ENCODE assay signal across 9 cellular contexts in genomic region chr6:25173951-25174474, GRCh38.
A peak's percentile ranks its signal among the peaks of the same experiment; 100 is the strongest.
DNase-seq lines count a peak whose midpoint lies in the region; ATAC-seq and TF ChIP-seq lines count a peak whose summit lies in the region.
"Had no signal": no experiment of that assay in that cellular context is flagged by ENCODE, and none has a peak within 500 bp of the region (broad histone marks: within the 10 kb centered on the region; RNA-seq: fewer than 3 reads in every experiment).

No MANE protein-coding gene starts in this region.

- no peak overlapping the region for H3K4me3 ChIP-seq in stomach

- intact Hi-C loops in stomach (cut with DNase I; ENCODE audit: low total_unique reads), result no loop called here

- no peak for TF ChIP-seq CTCF in stomach (IDR thresholded peaks at IDR 0.05)

- no peaks in the 10 kb centered on the region for H3K36me3 Mint-ChIP-seq in T-helper 17 cell (ENCODE audit: low read depth)

- peak; percentile 41 for DNase-seq in NCI-H2029 (lab: John Stamatoyannopoulos, UW)
- DNase-seq in NCI-H2029 treated with DMSO at 0.1 percent for 48 hours (lab: John Stamatoyannopoulos, UW), result no peak
- peak; percentile 52 for DNase-seq in SHP77 treated with DMSO at 0.1 percent for 48 hours (lab: John Stamatoyannopoulos, UW)
- peak; percentile 97 for DNase-seq in fibroblast of peridontal ligament (ENCODE audit: extremely low read depth)
- no peak for DNase-seq in stomach
- no peak for DNase-seq in T-helper 17 cell
- no peak for DNase-seq in activated effector memory CD4-positive, alpha-beta T cell treated with anti-CD3 and anti-CD28 coated beads, Interleukin-2, amount 50 U/mL, for 16 hours
- DNase-seq: C1 segment of cervical spinal cord had no signal

- no peak for TF ChIP-seq POLR2A in stomach (IDR thresholded peaks at IDR 0.05)

- peaks cover 15 to 46% (median 22%) of the 10 kb centered on the region in 4 donors for H3K4me1 ChIP-seq in stomach

- H3K36me3 ChIP-seq in stomach, result no peaks in the 10 kb centered on the region

- WGBS in stomach, 5 donors, result 70 to 77% (median 75%) methylated on average over 4 of the region's 4 CpGs

- ATAC-seq in T-helper 17 cell, result no peak
- ATAC-seq in GM21526 (IDR thresholded peaks at IDR 0.05; ENCODE audit: low FRiP score, unreplicated experiment), result no peak

- no peak for TF ChIP-seq EP300 in stomach (IDR thresholded peaks at IDR 0.05)

- H3K27me3 Mint-ChIP-seq in T-helper 17 cell, result peaks cover 6% of the 10 kb centered on the region

- H3K4me3 Mint-ChIP-seq in T-helper 17 cell, result no peak overlapping the region

- H3K4me1 Mint-ChIP-seq in T-helper 17 cell, result no peaks in the 10 kb centered on the region

- H3K27ac ChIP-seq in stomach, result peak overlapping the region; percentile 29 to 79 (median 63)

- H3K27ac Mint-ChIP-seq in T-helper 17 cell, result no peak overlapping the region

- H3K27me3 ChIP-seq in stomach, result no peaks in the 10 kb centered on the region

- H3K9me3 ChIP-seq in stomach, result no peaks in the 10 kb centered on the region
- no peaks in the 10 kb centered on the region for H3K9me3 ChIP-seq in T-helper 17 cell (ENCODE audit: control insufficient read depth, low read length, poor library complexity, severe bottlenecking)

Comparison
In these comparisons a context has a peak if more than half of its experiments do, and no peak if none do; other contexts are left out.
1. DNase-seq: peak in NCI-H2029 (single experiment), SHP77 treated with DMSO at 0.1 percent for 48 hours (single experiment) and fibroblast of peridontal ligament (single experiment); none in NCI-H2029 treated with DMSO at 0.1 percent for 48 hours (single experiment), stomach (single experiment), T-helper 17 cell (0 of 3) and activated effector memory CD4-positive, alpha-beta T cell treated with anti-CD3 and anti-CD28 coated beads, Interleukin-2, amount 50 U/mL, for 16 hours (single experiment).